ENCODE assay signal across 9 cellular contexts in the genomic region with DNA sequence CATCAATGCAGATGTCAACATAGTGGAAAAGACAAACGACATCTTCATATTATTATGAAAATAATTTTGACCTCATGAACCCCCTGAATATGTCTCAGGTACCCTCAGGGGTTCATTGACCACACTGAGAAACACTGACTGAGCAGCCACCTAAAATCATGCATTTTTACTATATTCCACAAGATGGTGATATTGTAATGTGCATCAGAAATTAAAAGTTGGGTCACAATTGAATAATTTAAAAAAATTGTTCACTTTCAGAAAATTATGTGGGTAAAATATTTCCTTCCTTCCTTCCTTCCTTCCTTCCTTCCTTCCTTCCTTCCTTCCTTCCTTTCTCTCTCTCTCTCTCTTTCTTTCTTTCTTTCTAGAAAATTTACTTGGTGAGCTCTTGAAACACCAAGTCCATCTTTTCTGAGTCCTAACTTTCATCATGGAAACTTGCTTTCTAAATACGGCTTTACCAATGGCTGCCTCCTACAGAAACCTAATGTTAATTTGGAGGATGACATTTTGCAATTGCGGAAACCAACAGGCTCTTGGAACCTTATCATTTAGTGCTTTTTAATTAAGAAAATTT.
DNase-seq lines count a peak whose midpoint lies in the region; ATAC-seq and TF ChIP-seq lines count a peak whose summit lies in the region.
"Had no signal": no experiment of that assay in that cellular context is flagged by ENCODE, and none has a peak within 500 bp of the region (broad histone marks: within the 10 kb centered on the region; RNA-seq: fewer than 3 reads in every experiment).

No MANE protein-coding gene starts in this region.

- H3K4me3 ChIP-seq in BJ (ENCODE audit: low read depth, low read length) (no peak overlapping the region), HEK293 (ENCODE audit: low read depth, low read length) (no peak overlapping the region), adrenal gland (no peak overlapping the region)

- WGBS in adrenal gland, 4 donors = 28 to 42% (median 33%) methylated on average over 3 of the region's 3 CpGs

- no peaks in the 10 kb centered on the region for H3K36me3 ChIP-seq in BJ (ENCODE audit: control insufficient read depth, insufficient read depth, low read length)
- H3K36me3 ChIP-seq in HEK293 (ENCODE audit: control insufficient read depth in 2 of 2, insufficient read depth in 1 of 2, low read length in 2 of 2) = no peaks in the 10 kb centered on the region
- no peaks in the 10 kb centered on the region for H3K36me3 ChIP-seq in adrenal gland (replicated peaks in 1 of 2)

- H3K9me3 Mint-ChIP-seq in memory B cell = no peaks in the 10 kb centered on the region

- H3K4me3 Mint-ChIP-seq in memory B cell = no peak overlapping the region

- POLR2A ChIA-PET in BJ (lab: Charles Lee) = no interaction called here
- POLR2A ChIA-PET in HEK293 (lab: Yijun Ruan, JAX) = no interaction called here

- peak overlapping the region; percentile 26 for H3K27ac Mint-ChIP-seq in memory B cell

- DNase-seq in BJ (ENCODE audit: low read depth) = no peak
- no peak for DNase-seq in adrenal gland
- DNase-seq in memory B cell (ENCODE audit: low spot score in 2 of 2) = peak in 1 of 2 donors; percentile 7
- no peak for DNase-seq in NCI-H446 (lab: John Stamatoyannopoulos, UW)
- no peak for DNase-seq in Ammon's horn (ENCODE audit: low spot score)

- no peak for TF ChIP-seq POLR2A in adrenal gland (IDR thresholded peaks at IDR 0.05)

- intact Hi-C loops in adrenal gland (cut with DNase I) = no loop called here

- TF ChIP-seq CTCF in BJ (IDR thresholded peaks at IDR 0.05; ENCODE audit: insufficient read depth, low read depth, low read length) = 0 out of 2 replicates have a peak, but pooled peaks have one; percentile 24
- no peak for TF ChIP-seq CTCF in HEK293 (tag by site-specific recombination; IDR thresholded peaks at IDR 0.05)
- peak; percentile 11 to 57 (median 41) for TF ChIP-seq CTCF in adrenal gland (IDR thresholded peaks at IDR 0.05)

- H3K36me3 Mint-ChIP-seq in memory B cell = no peaks in the 10 kb centered on the region

- CTCF ChIA-PET in BJ (lab: Yijun Ruan, JAX) (interaction anchor here (1.2 to 2.7 kb wide), 4 partner anchors 100 to 333 kb away, joined by 4 to 19 read pairs (median 6); no protein-coding TSS in a partner anchor), HEK293 (lab: Yijun Ruan, JAX) (interaction anchor here (0.5 to 1.8 kb wide), 10 partner anchors 11 to 526 kb away, joined by 3 to 8 read pairs (median 4); no protein-coding TSS in a partner anchor)

- H3K27me3 ChIP-seq in BJ (ENCODE audit: control insufficient read depth, insufficient read depth, low read length) = no peaks in the 10 kb centered on the region
- peaks cover 9% of the 10 kb centered on the region for H3K27me3 ChIP-seq in adrenal gland

- peaks cover 9% of the 10 kb centered on the region for H3K4me1 Mint-ChIP-seq in memory B cell

- H3K4me1 ChIP-seq in HEK293 (ENCODE audit: control insufficient read depth, insufficient read depth, low read length) (no peaks in the 10 kb centered on the region), adrenal gland (replicated peaks in 1 of 2) (no peaks in the 10 kb centered on the region)

- no peak for ATAC-seq in memory B cell (ENCODE audit: low read depth)
- ATAC-seq in GM18873 (IDR thresholded peaks at IDR 0.05; ENCODE audit: low FRiP score, unreplicated experiment) = no peak
- no peak for ATAC-seq in GM18868 (IDR thresholded peaks at IDR 0.05; ENCODE audit: unreplicated experiment)
- ATAC-seq: esophagus mucosa had no signal

- no peaks in the 10 kb centered on the region for H3K9me3 ChIP-seq in HEK293 (ENCODE audit: control insufficient read depth, insufficient read depth, low read depth, low read length)
- H3K9me3 ChIP-seq in adrenal gland (replicated peaks in 1 of 3) = no peaks in the 10 kb centered on the region

- H3K27me3 Mint-ChIP-seq in memory B cell = no peaks in the 10 kb centered on the region

- H3K27ac ChIP-seq in HEK293 (ENCODE audit: extremely low read depth, low read depth, low read length) (no peak overlapping the region), adrenal gland (no peak overlapping the region)

TF ChIP-seq in HEK293, 187 proteins besides CTCF, POLR2A, EP300 and RAD21:
- TF ChIP-seq INSM2 (tag by site-specific recombination; IDR thresholded peaks at IDR 0.05) (no peak), ZNF747 (tag by site-specific recombination; IDR thresholded peaks at IDR 0.05) (no peak), ZNF654 (tag by site-specific recombination; IDR thresholded peaks at IDR 0.05; ENCODE audit: low read depth) (peak; percentile 47)
